8 cellular contexts compared by ENCODE assay signal in genomic region chr7:149771696-149772235, GRCh38. TPM values are rescaled to one million over a fixed set of nuclear protein-coding genes. Genes with fewer than 3 reads are reported as not detected.
A peak's percentile ranks its signal among the peaks of the same experiment; 100 is the strongest.
DNase-seq lines count a peak whose midpoint lies in the region; ATAC-seq and TF ChIP-seq lines count a peak whose summit lies in the region.

No MANE protein-coding gene starts in this region.

- no peak overlapping the region for H3K14ac ChIP-seq in neuronal stem cell (ENCODE audit: low read length)

- peaks cover 41% of the 10 kb centered on the region for H3K4me1 ChIP-seq in DOHH2 (ENCODE audit: control insufficient read depth, low read length)
- H3K4me1 ChIP-seq in KMS-11 (ENCODE audit: low read depth, poor library complexity, severe bottlenecking), result peaks cover 9% of the 10 kb centered on the region
- H3K4me1 ChIP-seq in neuronal stem cell (ENCODE audit: control insufficient read depth in 2 of 2, insufficient read depth in 1 of 2, low read depth in 1 of 2, low read length in 2 of 2), result peaks cover 14 to 38% of the 10 kb centered on the region in 2 donors
- H3K4me1 ChIP-seq in stomach smooth muscle (ENCODE audit: control insufficient read depth, insufficient read depth, low read length), result peaks cover 7% of the 10 kb centered on the region

- H4K8ac ChIP-seq in neuronal stem cell (ENCODE audit: low read depth, low read length), result no peak overlapping the region

- H3K27me3 ChIP-seq in DOHH2 (ENCODE audit: control insufficient read depth, low read length), result peaks cover 16% of the 10 kb centered on the region; the same call in 1 of the 2 replicates
- H3K27me3 ChIP-seq in KMS-11 (ENCODE audit: insufficient read depth, low read depth), result peaks cover 32% of the 10 kb centered on the region
- H3K27me3 ChIP-seq in neuronal stem cell (ENCODE audit: control insufficient read depth in 3 of 3, insufficient read depth in 3 of 3, low read depth in 1 of 3, low read length in 3 of 3), result peaks cover 1 to 30% (median 2%) of the 10 kb centered on the region in 3 experiments
- H3K27me3 ChIP-seq in stomach smooth muscle (ENCODE audit: control insufficient read depth in 1 of 2, insufficient read depth in 2 of 2, low read length in 2 of 2), result no peaks in the 10 kb centered on the region

- no peaks in the 10 kb centered on the region for H3K9me2 ChIP-seq in DOHH2 (replicated peaks; ENCODE audit: control insufficient read depth, low read length)

- peak; percentile 96 for DNase-seq in RPMI8226
- peak; percentile 95 for DNase-seq in activated effector memory CD4-positive, alpha-beta T cell treated with anti-CD3 and anti-CD28 coated beads, Interleukin-2, amount 50 U/mL, for 16 hours
- peak; percentile 71 for DNase-seq in foreskin melanocyte
- peak; percentile 95 for DNase-seq in neuronal stem cell (ENCODE audit: low spot score)

- TF ChIP-seq CTCF in DOHH2 (IDR thresholded peaks at IDR 0.05; ENCODE audit: low read depth, low read length, poor library complexity, severe bottlenecking), result no peak
- TF ChIP-seq CTCF in KMS-11 (conservative IDR thresholded peaks at IDR 0.05; ENCODE audit: low read depth, low read length), result no peak

- H2AFZ ChIP-seq in KMS-11 (ENCODE audit: low read depth) (peak overlapping the region; percentile 68; the same call in 1 of the 2 replicates), neuronal stem cell (ENCODE audit: low read length) (peak overlapping the region; percentile 86)

- H3K36me3 ChIP-seq in DOHH2 (ENCODE audit: control insufficient read depth, low read length) (0 out of 2 replicates have a peak, but pooled peaks cover 9% of the 10 kb centered on the region), KMS-11 (ENCODE audit: insufficient read depth) (no peaks in the 10 kb centered on the region), neuronal stem cell (replicated peaks in 1 of 2; ENCODE audit: control insufficient read depth in 2 of 2, insufficient read depth in 2 of 2, low read length in 2 of 2) (peaks cover 2 to 11% of the 10 kb centered on the region in 2 donors), stomach smooth muscle (ENCODE audit: control insufficient read depth in 2 of 2, insufficient read depth in 2 of 2, low read length in 2 of 2) (peaks cover 9 to 10% of the 10 kb centered on the region in 2 donors)

- H3K4ac ChIP-seq in neuronal stem cell (ENCODE audit: low read length), result no peak overlapping the region

- peaks cover 9% of the 10 kb centered on the region for H3F3A ChIP-seq in DOHH2 (ENCODE audit: control insufficient read depth, insufficient read depth)

- ATAC-seq in GM21786 (IDR thresholded peaks at IDR 0.05; ENCODE audit: unreplicated experiment), result peak; percentile 96

- H4K20me1 ChIP-seq in DOHH2 (ENCODE audit: control insufficient read depth, insufficient read depth, low read depth, low read length) (0 out of 2 replicates have a peak, but pooled peaks cover 4% of the 10 kb centered on the region), KMS-11 (ENCODE audit: insufficient read depth) (no peaks in the 10 kb centered on the region)

- H2BK12ac ChIP-seq in neuronal stem cell (ENCODE audit: low read length), result no peak overlapping the region

- H3K79me2 ChIP-seq in DOHH2 (ENCODE audit: control insufficient read depth, low read length) (no peaks in the 10 kb centered on the region), KMS-11 (ENCODE audit: insufficient read depth, low read depth) (no peaks in the 10 kb centered on the region)

- H2BK120ac ChIP-seq in neuronal stem cell (ENCODE audit: low read depth, low read length), result no peak overlapping the region

- no peaks in the 10 kb centered on the region for H3K79me1 ChIP-seq in neuronal stem cell (ENCODE audit: low read depth, low read length)

- no peaks in the 10 kb centered on the region for H3K9me3 ChIP-seq in DOHH2 (ENCODE audit: control insufficient read depth, insufficient read depth, low read length)
- H3K9me3 ChIP-seq in neuronal stem cell (replicated peaks in 1 of 2; ENCODE audit: control insufficient read depth in 2 of 2, insufficient read depth in 1 of 2, low read depth in 1 of 2, low read length in 2 of 2), result peaks cover 0 to 2% of the 10 kb centered on the region in 2 donors
- H3K9me3 ChIP-seq in stomach smooth muscle (ENCODE audit: control insufficient read depth in 2 of 2, low read length in 2 of 2), result no peaks in the 10 kb centered on the region

- H3K4me2 ChIP-seq in DOHH2 (ENCODE audit: low read length), result peak overlapping the region; percentile 79
- H3K4me2 ChIP-seq in KMS-11, result no peak overlapping the region; the same call in 1 of the 2 replicates
- H3K4me2 ChIP-seq in neuronal stem cell (ENCODE audit: insufficient read depth, low read length, poor library complexity, severe bottlenecking), result peak overlapping the region; percentile 44

- H3K9ac ChIP-seq in KMS-11 (no peak overlapping the region), neuronal stem cell (ENCODE audit: low read depth, low read length, poor library complexity) (peak overlapping the region; percentile 68), stomach smooth muscle (ENCODE audit: low read length in 2 of 2) (no peak overlapping the region)

- WGBS in neuronal stem cell (ENCODE audit: extremely low coverage in 2 of 2, insufficient read length in 2 of 2, insufficient replicate concordance in 1 of 2), 2 donors, result no CpG with 5 or more reads among the region's 39 CpGs

- H2BK5ac ChIP-seq in neuronal stem cell (ENCODE audit: low read length), result peak overlapping the region; percentile 93

- no peak overlapping the region for H2AK5ac ChIP-seq in neuronal stem cell (ENCODE audit: low read depth, low read length)

- H3K18ac ChIP-seq in neuronal stem cell (ENCODE audit: low read length), result peak overlapping the region; percentile 92

- no peak overlapping the region for H2BK15ac ChIP-seq in neuronal stem cell (ENCODE audit: low read length)

- H3K23ac ChIP-seq in neuronal stem cell (ENCODE audit: low read depth, low read length, poor library complexity), result peak overlapping the region; percentile 83

- peak overlapping the region; percentile 81 for H3K27ac ChIP-seq in DOHH2 (ENCODE audit: low read depth, low read length)
- no peak overlapping the region for H3K27ac ChIP-seq in KMS-11
- H3K27ac ChIP-seq in neuronal stem cell (replicated peaks; ENCODE audit: low read length), result peak overlapping the region; percentile 96
- no peak overlapping the region for H3K27ac ChIP-seq in stomach smooth muscle (ENCODE audit: low read length)

- H3K4me3 ChIP-seq in DOHH2 (ENCODE audit: low read length), result peak overlapping the region; percentile 84
- no peak overlapping the region for H3K4me3 ChIP-seq in KMS-11 (IDR thresholded peaks at IDR 0.05; ENCODE audit: insufficient read depth, low read depth, low read length)
- H3K4me3 ChIP-seq in neuronal stem cell (ENCODE audit: low read length in 2 of 2), result peak overlapping the region; percentile 57 to 70
- H3K4me3 ChIP-seq in stomach smooth muscle (ENCODE audit: low read length in 2 of 2), result peak overlapping the region; percentile 70 to 71

- H4K91ac ChIP-seq in neuronal stem cell (ENCODE audit: low read depth, low read length, poor library complexity), result no peak overlapping the region

RNA-seq across cellular contexts. Expression of gene ZNF467, which starts 1.6 kb away (rescaled TPM):
- 6.2 TPM for polyA plus RNA-seq in neuronal stem cell (2013, experiment 1 of 2)
- 6.1 TPM for polyA plus RNA-seq in neuronal stem cell (2013, experiment 2 of 2)

Comparison
In these comparisons a context has a peak if more than half of its experiments do, and no peak if none do; other contexts are left out.
1. H3K27ac ChIP-seq: peak in DOHH2 (single experiment) and neuronal stem cell (single experiment); none in KMS-11 (single experiment) and stomach smooth muscle (single experiment).
2. Peak in every context shown above with its lines, with median percentiles within 50 percentile points of each other: DNase-seq.